8 cellular contexts compared by ENCODE assay signal in genomic region chr3:51391566-51392300, GRCh38. TPM values are rescaled to one million over a fixed set of nuclear protein-coding genes. Genes with fewer than 3 reads are reported as not detected.
DNase-seq lines count a peak whose midpoint lies in the region; ATAC-seq and TF ChIP-seq lines count a peak whose summit lies in the region.

No MANE protein-coding gene starts in this region.

- DNase-seq in SJCRH30 = no peak
- no peak for DNase-seq in astrocyte of the cerebellum (ENCODE audit: low read depth)
- DNase-seq in SK-N-DZ (ENCODE audit: low spot score) = no peak
- DNase-seq in HPDE6-E6E7 (ENCODE audit: extremely low spot score) = no peak

- H3K4me3 ChIP-seq in SJCRH30 = peak overlapping the region; percentile 76
- H3K4me3 ChIP-seq in astrocyte of the cerebellum (ENCODE audit: low read depth, low read length) = peak overlapping the region; percentile 64
- peak overlapping the region; percentile 71 for H3K4me3 ChIP-seq in iPS-11a (ENCODE audit: low read depth, low read length)
- peak overlapping the region; percentile 65 to 83 (median 77) for H3K4me3 ChIP-seq in skeletal muscle tissue (ENCODE audit: low read length in 3 of 3)

- no peaks in the 10 kb centered on the region for H3K9me3 ChIP-seq in SJCRH30 (replicated peaks)
- H3K9me3 ChIP-seq in skeletal muscle tissue (ENCODE audit: control insufficient read depth in 3 of 3, low read length in 3 of 3) = no peaks in the 10 kb centered on the region

- H3K4me1 ChIP-seq in SJCRH30 = peaks cover 3% of the 10 kb centered on the region
- peaks cover 60 to 83% (median 63%) of the 10 kb centered on the region in 3 donors for H3K4me1 ChIP-seq in skeletal muscle tissue (ENCODE audit: control insufficient read depth in 3 of 3, insufficient read depth in 3 of 3, low read length in 3 of 3)

- H3K27me3 ChIP-seq in SJCRH30 (no peaks in the 10 kb centered on the region), skeletal muscle tissue (ENCODE audit: control insufficient read depth in 3 of 3, insufficient read depth in 3 of 3, low read length in 3 of 3) (no peaks in the 10 kb centered on the region)

- peak overlapping the region; percentile 63 to 87 (median 74) for H3K9ac ChIP-seq in skeletal muscle tissue (ENCODE audit: low read depth in 1 of 3, low read length in 3 of 3)

- peak; percentile 20 for ATAC-seq in GM18498 (IDR thresholded peaks at IDR 0.05; ENCODE audit: unreplicated experiment)
- peak; percentile 17 for ATAC-seq in HG02759 (IDR thresholded peaks at IDR 0.05; ENCODE audit: unreplicated experiment)

- H3K36me3 ChIP-seq in SJCRH30 (peaks cover 61% of the 10 kb centered on the region), skeletal muscle tissue (ENCODE audit: control insufficient read depth in 3 of 3, insufficient read depth in 3 of 3, low read length in 3 of 3) (peaks cover 54 to 63% (median 56%) of the 10 kb centered on the region in 3 donors)

- TF ChIP-seq CTCF in astrocyte of the cerebellum (IDR thresholded peaks at IDR 0.05; ENCODE audit: low read depth, low read length, missing control alignments) = no peak

- in situ Hi-C loops in astrocyte of the cerebellum (cut with HindIII; ENCODE audit: low sequenced_read_pairs) = no loop called here

- peak overlapping the region; percentile 41; the same call in 1 of the 2 replicates for H3K27ac ChIP-seq in SJCRH30
- peak overlapping the region; percentile 75 for H3K27ac ChIP-seq in skeletal muscle tissue (ENCODE audit: low read depth, low read length)

RNA-seq across cellular contexts. Expression of gene RBM15B, which starts 0.6 kb away (rescaled TPM):
- 32.9 and 33.6 TPM in 2 replicates for total RNA-seq in SJCRH30 (2014; rRNA removed; shearing (Covaris generic))
- total RNA-seq in skeletal muscle tissue = 15.7 TPM
- polyA plus RNA-seq in SK-N-DZ (2014; cell fraction: cytosol; rRNA removed) = 18.7 and 21.5 TPM in 2 replicates
- 11.4 and 12.8 TPM in 2 replicates for polyA plus RNA-seq in SK-N-DZ (2014; cell fraction: nucleus; rRNA removed)

RNA-seq across cellular contexts. Expression of gene MANF, which starts 6.6 kb away (rescaled TPM):
- 85.4 and 101 TPM in 2 replicates for total RNA-seq in SJCRH30 (2014; rRNA removed; shearing (Covaris generic))
- total RNA-seq in skeletal muscle tissue = 37.6 TPM
- 80.8 and 106 TPM in 2 replicates for polyA plus RNA-seq in SK-N-DZ (2014; cell fraction: cytosol; rRNA removed)
- polyA plus RNA-seq in SK-N-DZ (2014; cell fraction: nucleus; rRNA removed) = 36.1 and 58.6 TPM in 2 replicates
